In genomic region chr18:3126457-3127097, GRCh38 we compare ENCODE assay signal across 26 cellular contexts.
"Had no signal": no experiment of that assay in that cellular context is flagged by ENCODE, and none has a peak within 500 bp of the region (broad histone marks: within the 10 kb centered on the region; RNA-seq: fewer than 3 reads in every experiment).

No MANE protein-coding gene starts in this region.

- H3K9me3 ChIP-seq: SJCRH30, SK-N-SH had no signal

- H3K27ac ChIP-seq: SJCRH30, VCaP had no signal

- H3K27me3 ChIP-seq: SJCRH30 had no signal

- H3K4me3 ChIP-seq: SJCRH30 had no signal

- H3K36me3 ChIP-seq: SJCRH30 had no signal

- DNase-seq: activated CD4-positive, alpha-beta T cell treated with anti-CD3 and anti-CD28 coated beads for 36 hours; activated CD4-positive, CD25-positive, alpha-beta regulatory T cell; activated CD8-positive, alpha-beta memory T cell treated with anti-CD3 and anti-CD28 coated beads, Interleukin-2, amount 50 U/mL, for 4 hours; activated CD8-positive, alpha-beta T cell treated with anti-CD3 and anti-CD28 coated beads for 36 hours; activated gamma-delta T cell treated with Interleukin-2 at 50 U/mL for 16 hours; activated naive CD4-positive, alpha-beta T cell treated with anti-CD3 and anti-CD28 coated beads, Interleukin-2, amount 10 ng/mL, durations not matched to agents 7 days and 5 days; activated naive CD8-positive, alpha-beta T cell treated with anti-CD3 and anti-CD28 coated beads, Interleukin-2, amount 10 ng/mL, durations not matched to agents 7 days and 5 days; activated T-cell treated with anti-CD3 and anti-CD28 coated beads, Interleukin-2, amount 50 U/mL, for 72 hours; aorta; IMR-90; KG1; NCI-H1092 treated with DMSO at 0.1 percent for 48 hours; NCI-H1436; NCI-H187; NCI-H2081; NCI-H226; NCI-H526; NCI-H82; OCI-M1; Right ventricle myocardium superior; RPMI8226; SJCRH30; SK-N-SH; T-helper 1 cell had no signal

- ATAC-seq: activated CD4-positive, alpha-beta T cell treated with anti-CD3 and anti-CD28 coated beads for 36 hours; activated CD8-positive, alpha-beta T cell treated with anti-CD3 and anti-CD28 coated beads for 36 hours; activated T-cell treated with anti-CD3 and anti-CD28 coated beads, Interleukin-2, amount 50 U/mL, for 72 hours; Panc1 had no signal

- H3K4me1 ChIP-seq: SJCRH30 had no signal
